Comparison of ENCODE assay signal across 8 cellular contexts in the genomic region with DNA sequence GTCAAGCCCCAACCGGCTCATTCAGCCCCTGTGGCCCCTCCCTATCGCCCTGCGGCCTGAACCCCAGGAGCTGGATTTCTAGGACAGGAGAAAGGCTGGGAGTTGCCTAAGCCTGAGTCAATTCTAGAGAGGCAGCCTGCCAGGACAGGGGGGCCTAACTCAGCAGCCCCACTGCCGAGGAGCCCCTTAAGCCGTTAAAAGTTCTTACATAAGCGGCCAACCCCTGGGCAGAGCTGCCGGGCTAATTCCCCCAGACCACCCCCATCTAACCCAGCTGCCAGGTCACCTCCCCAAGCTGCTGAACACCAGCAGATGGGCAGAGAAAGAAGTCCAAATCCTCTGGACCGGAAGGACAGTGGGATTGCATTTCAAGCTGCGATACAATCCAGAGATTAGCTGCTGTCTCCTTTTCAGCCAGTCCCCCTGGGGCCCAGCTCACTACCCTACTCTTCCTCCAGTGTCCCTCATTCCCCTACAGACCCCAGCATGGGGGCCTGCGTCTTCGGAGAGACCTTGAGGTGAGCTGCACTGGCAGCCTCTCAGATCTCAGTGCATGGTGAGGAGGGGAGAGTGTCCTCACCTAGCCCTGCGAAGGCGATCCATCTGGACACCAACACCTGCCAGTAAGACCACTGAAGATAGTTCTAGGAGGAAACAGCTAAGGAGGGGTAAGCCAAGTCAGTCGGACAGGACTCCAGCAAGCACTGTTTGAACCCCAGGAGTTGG. TPM values are rescaled to one million over a fixed set of nuclear protein-coding genes. Genes with fewer than 3 reads are reported as not detected.
DNase-seq lines count a peak whose midpoint lies in the region; ATAC-seq and TF ChIP-seq lines count a peak whose summit lies in the region.

No MANE protein-coding gene starts in this region.

- H3K4me3 ChIP-seq in retinal pigment epithelial cell (ENCODE audit: low read length) = peak overlapping the region; percentile 69

- ATAC-seq in HG03135 (IDR thresholded peaks at IDR 0.05; ENCODE audit: unreplicated experiment) (no peak), HG02840 (IDR thresholded peaks at IDR 0.05; ENCODE audit: low FRiP score, unreplicated experiment) (no peak)

- TF ChIP-seq CTCF in retinal pigment epithelial cell (conservative IDR thresholded peaks at IDR 0.05; ENCODE audit: low read depth, low read length) = no peak

- DNase-seq in SIG-M5 treated with dmso at 0.1 percent for 504 hours (lab: John Stamatoyannopoulos, UW; ENCODE audit: unreplicated experiment) = peak; percentile 75
- DNase-seq in SIG-M5 (lab: John Stamatoyannopoulos, UW) = no peak
- DNase-seq in SK-N-DZ (ENCODE audit: low spot score) = peak; percentile 50
- DNase-seq in fibroblast of gingiva (ENCODE audit: low read depth) = peak; percentile 10
- no peak for DNase-seq in retinal pigment epithelial cell (ENCODE audit: low read depth)
- DNase-seq in middle frontal gyrus (ENCODE audit: extremely low spot score, low spot score) = no peak

RNA-seq across cellular contexts. Expression of gene IMPDH1, which starts 0.9 kb away (rescaled TPM):
- polyA plus RNA-seq in SK-N-DZ (2014; cell fraction: cytosol; rRNA removed) = 39.6 and 46.1 TPM in 2 replicates
- 107 and 111 TPM in 2 replicates for polyA plus RNA-seq in SK-N-DZ (2014; cell fraction: nucleus; rRNA removed)

RNA-seq across cellular contexts. Expression of gene HILPDA, which starts 46.8 kb away (rescaled TPM):
- polyA plus RNA-seq in SK-N-DZ (2014; cell fraction: cytosol; rRNA removed) = 80.8 and 87.8 TPM in 2 replicates
- 33.0 and 42.7 TPM in 2 replicates for polyA plus RNA-seq in SK-N-DZ (2014; cell fraction: nucleus; rRNA removed)

RNA-seq across cellular contexts. Expression of gene PRRT4, which starts 47.4 kb away (rescaled TPM):
- 15.5 and 17.8 TPM in 2 replicates for polyA plus RNA-seq in SK-N-DZ (2014; cell fraction: cytosol; rRNA removed)
- 29.0 and 40.4 TPM in 2 replicates for polyA plus RNA-seq in SK-N-DZ (2014; cell fraction: nucleus; rRNA removed)

Comparison
In these comparisons a context has a peak if more than half of its experiments do, and no peak if none do; other contexts are left out.
1. DNase-seq: peak in SIG-M5 treated with dmso at 0.1 percent for 504 hours (single experiment), SK-N-DZ (single experiment) and fibroblast of gingiva (single experiment); none in SIG-M5 (single experiment), retinal pigment epithelial cell (single experiment) and middle frontal gyrus (single experiment).